In the genomic region with DNA sequence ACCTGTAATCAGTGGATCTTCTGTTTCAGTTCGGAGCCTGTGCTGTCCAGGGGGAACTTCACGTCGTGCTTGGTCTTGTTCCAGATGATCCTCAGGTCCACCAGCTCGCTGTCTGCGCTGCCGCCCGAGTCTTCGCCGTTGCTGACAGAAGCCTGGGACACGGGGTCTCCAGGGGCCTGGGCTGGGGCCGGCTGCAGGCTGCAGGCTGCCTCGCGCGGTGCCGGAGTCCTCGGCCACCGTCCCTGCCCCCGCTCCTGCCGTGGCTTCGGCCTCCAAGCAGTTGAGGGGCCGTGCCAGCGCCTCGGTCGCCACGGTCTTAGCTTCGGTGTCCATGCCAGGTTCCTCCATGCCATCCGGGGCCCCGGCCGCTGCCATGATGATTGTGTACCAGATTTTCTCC, we compare ENCODE assay signal across 2 cellular contexts.
TF ChIP-seq lines count a peak whose summit lies in the region.

No MANE protein-coding gene starts in this region.

TF ChIP-seq in GM23338, 12 proteins besides CTCF, POLR2A, EP300 and RAD21 (continues in another document):
- no peak for TF ChIP-seq ZNF114 (CRISPR knock-in tag; IDR thresholded peaks at IDR 0.05)
- TF ChIP-seq CREB1 (CRISPR knock-in tag; IDR thresholded peaks at IDR 0.05; ENCODE audit: low read depth): no peak
- no peak for TF ChIP-seq ETS1 (IDR thresholded peaks at IDR 0.05)
- TF ChIP-seq, protein P1, sequence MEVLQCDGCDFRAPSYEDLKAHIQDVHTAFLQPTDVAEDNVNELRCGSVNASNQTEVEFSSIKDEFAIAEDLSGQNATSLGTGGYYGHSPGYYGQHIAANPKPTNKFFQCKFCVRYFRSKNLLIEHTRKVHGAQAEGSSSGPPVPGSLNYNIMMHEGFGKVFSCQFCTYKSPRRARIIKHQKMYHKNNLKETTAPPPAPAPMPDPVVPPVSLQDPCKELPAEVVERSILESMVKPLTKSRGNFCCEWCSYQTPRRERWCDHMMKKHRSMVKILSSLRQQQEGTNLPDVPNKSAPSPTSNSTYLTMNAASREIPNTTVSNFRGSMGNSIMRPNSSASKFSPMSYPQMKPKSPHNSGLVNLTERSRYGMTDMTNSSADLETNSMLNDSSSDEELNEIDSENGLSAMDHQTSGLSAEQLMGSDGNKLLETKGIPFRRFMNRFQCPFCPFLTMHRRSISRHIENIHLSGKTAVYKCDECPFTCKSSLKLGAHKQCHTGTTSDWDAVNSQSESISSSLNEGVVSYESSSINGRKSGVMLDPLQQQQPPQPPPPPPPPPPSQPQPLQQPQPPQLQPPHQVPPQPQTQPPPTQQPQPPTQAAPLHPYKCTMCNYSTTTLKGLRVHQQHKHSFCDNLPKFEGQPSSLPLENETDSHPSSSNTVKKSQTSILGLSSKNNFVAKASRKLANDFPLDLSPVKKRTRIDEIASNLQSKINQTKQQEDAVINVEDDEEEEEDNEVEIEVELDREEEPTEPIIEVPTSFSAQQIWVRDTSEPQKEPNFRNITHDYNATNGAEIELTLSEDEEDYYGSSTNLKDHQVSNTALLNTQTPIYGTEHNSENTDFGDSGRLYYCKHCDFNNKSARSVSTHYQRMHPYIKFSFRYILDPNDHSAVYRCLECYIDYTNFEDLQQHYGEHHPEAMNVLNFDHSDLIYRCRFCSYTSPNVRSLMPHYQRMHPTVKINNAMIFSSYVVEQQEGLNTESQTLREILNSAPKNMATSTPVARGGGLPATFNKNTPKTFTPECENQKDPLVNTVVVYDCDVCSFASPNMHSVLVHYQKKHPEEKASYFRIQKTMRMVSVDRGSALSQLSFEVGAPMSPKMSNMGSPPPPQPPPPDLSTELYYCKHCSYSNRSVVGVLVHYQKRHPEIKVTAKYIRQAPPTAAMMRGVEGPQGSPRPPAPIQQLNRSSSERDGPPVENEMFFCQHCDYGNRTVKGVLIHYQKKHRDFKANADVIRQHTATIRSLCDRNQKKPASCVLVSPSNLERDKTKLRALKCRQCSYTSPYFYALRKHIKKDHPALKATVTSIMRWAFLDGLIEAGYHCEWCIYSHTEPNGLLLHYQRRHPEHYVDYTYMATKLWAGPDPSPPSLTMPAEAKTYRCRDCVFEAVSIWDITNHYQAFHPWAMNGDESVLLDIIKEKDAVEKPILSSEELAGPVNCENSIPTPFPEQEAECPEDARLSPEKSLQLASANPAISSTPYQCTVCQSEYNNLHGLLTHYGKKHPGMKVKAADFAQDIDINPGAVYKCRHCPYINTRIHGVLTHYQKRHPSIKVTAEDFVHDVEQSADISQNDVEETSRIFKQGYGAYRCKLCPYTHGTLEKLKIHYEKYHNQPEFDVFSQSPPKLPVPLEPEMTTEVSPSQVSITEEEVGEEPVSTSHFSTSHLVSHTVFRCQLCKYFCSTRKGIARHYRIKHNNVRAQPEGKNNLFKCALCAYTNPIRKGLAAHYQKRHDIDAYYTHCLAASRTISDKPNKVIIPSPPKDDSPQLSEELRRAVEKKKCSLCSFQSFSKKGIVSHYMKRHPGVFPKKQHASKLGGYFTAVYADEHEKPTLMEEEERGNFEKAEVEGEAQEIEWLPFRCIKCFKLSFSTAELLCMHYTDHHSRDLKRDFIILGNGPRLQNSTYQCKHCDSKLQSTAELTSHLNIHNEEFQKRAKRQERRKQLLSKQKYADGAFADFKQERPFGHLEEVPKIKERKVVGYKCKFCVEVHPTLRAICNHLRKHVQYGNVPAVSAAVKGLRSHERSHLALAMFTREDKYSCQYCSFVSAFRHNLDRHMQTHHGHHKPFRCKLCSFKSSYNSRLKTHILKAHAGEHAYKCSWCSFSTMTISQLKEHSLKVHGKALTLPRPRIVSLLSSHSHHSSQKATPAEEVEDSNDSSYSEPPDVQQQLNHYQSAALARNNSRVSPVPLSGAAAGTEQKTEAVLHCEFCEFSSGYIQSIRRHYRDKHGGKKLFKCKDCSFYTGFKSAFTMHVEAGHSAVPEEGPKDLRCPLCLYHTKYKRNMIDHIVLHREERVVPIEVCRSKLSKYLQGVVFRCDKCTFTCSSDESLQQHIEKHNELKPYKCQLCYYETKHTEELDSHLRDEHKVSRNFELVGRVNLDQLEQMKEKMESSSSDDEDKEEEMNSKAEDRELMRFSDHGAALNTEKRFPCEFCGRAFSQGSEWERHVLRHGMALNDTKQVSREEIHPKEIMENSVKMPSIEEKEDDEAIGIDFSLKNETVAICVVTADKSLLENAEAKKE (CRISPR knock-in tag; IDR thresholded peaks at IDR 0.05): no peak
- TF ChIP-seq STAT1 (IDR thresholded peaks at IDR 0.05; ENCODE audit: unreplicated experiment): no peak
- TF ChIP-seq EZH2phosphoT487 (IDR thresholded peaks at IDR 0.05; ENCODE audit: unreplicated experiment): no peak
- no peak for TF ChIP-seq ZNF331 (CRISPR knock-in tag; IDR thresholded peaks at IDR 0.05; ENCODE audit: low read depth)
- no peak for TF ChIP-seq NANOG (IDR thresholded peaks at IDR 0.05; ENCODE audit: borderline replicate concordance)
- TF ChIP-seq JUNB (IDR thresholded peaks at IDR 0.05; ENCODE audit: unreplicated experiment): no peak
- no peak for TF ChIP-seq POLR2AphosphoS5 (IDR thresholded peaks at IDR 0.05; ENCODE audit: low read depth)

TF ChIP-seq in K562, 482 proteins besides CTCF, POLR2A, EP300 and RAD21:
- TF ChIP-seq PHB2 (IDR thresholded peaks at IDR 0.05; ENCODE audit: low read depth) (no peak), RBM14 (IDR thresholded peaks at IDR 0.05; ENCODE audit: borderline replicate concordance, insufficient read depth, low read depth, low read length) (no peak), CREBBP (IDR thresholded peaks at IDR 0.05; ENCODE audit: low read depth, low read length) (no peak), ZNF24 (IDR thresholded peaks at IDR 0.05) (no peak), TSC22D4 (tag; IDR thresholded peaks at IDR 0.05) (no peak), MEF2A (IDR thresholded peaks at IDR 0.05; ENCODE audit: control insufficient read depth, low read depth, low read length) (no peak), CC2D1A (IDR thresholded peaks at IDR 0.05) (no peak), ZNF398 (CRISPR knock-in tag; IDR thresholded peaks at IDR 0.05) (no peak), ZNF431 (CRISPR knock-in tag; IDR thresholded peaks at IDR 0.05) (no peak), L3MBTL2 (IDR thresholded peaks at IDR 0.05) (no peak), TEAD4 (IDR thresholded peaks at IDR 0.05; ENCODE audit: low read length) (no peak), TEAD4 (CRISPR knock-in tag; IDR thresholded peaks at IDR 0.05; ENCODE audit: borderline replicate concordance) (no peak)
- TF ChIP-seq, protein P2, sequence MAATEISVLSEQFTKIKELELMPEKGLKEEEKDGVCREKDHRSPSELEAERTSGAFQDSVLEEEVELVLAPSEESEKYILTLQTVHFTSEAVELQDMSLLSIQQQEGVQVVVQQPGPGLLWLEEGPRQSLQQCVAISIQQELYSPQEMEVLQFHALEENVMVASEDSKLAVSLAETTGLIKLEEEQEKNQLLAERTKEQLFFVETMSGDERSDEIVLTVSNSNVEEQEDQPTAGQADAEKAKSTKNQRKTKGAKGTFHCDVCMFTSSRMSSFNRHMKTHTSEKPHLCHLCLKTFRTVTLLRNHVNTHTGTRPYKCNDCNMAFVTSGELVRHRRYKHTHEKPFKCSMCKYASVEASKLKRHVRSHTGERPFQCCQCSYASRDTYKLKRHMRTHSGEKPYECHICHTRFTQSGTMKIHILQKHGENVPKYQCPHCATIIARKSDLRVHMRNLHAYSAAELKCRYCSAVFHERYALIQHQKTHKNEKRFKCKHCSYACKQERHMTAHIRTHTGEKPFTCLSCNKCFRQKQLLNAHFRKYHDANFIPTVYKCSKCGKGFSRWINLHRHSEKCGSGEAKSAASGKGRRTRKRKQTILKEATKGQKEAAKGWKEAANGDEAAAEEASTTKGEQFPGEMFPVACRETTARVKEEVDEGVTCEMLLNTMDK (IDR thresholded peaks at IDR 0.05; ENCODE audit: borderline replicate concordance, insufficient read depth, low read depth, low read length, poor library complexity, severe bottlenecking): no peak
